ENCODE assay signal across 24 cellular contexts in genomic region chr7:3981281-3981680, GRCh38.
"Had no signal": no experiment of that assay in that cellular context is flagged by ENCODE, and none has a peak within 500 bp of the region (broad histone marks: within the 10 kb centered on the region; RNA-seq: fewer than 3 reads in every experiment).

No MANE protein-coding gene starts in this region.

- H3K9me3 ChIP-seq: gastrocnemius medialis, pancreas, psoas muscle, sigmoid colon, thoracic aorta, transverse colon had no signal

- H3K4me3 ChIP-seq: dorsolateral prefrontal cortex, esophagus muscularis mucosa, gastrocnemius medialis, lung, pancreas, psoas muscle, sigmoid colon, skin epidermis, thoracic aorta, transverse colon had no signal

- H3K4me3 Mint-ChIP-seq: central memory CD8-positive, alpha-beta T cell; natural killer cell treated with Interleukin-12 subunit alpha and Interleukin-12 subunit beta and Interleukin-15 and Interleukin-18, amount 100 ng/mL, for 72 hours; stimulated activated naive B cell treated with anti-CD40 and anti-IgM and Interleukin-4, amounts not matched to agents 10 μg/mL and 1 μg/mL and 100 μg/mL, for 72 hours; stimulated activated naive CD8-positive, alpha-beta T cell treated with anti-CD3 and anti-CD28 coated beads, Interleukin-15, amount 100 ng/mL, for 72 hours had no signal

- H3K27ac ChIP-seq: dorsolateral prefrontal cortex, esophagus muscularis mucosa, gastrocnemius medialis, pancreas, psoas muscle, skin epidermis, thoracic aorta, transverse colon had no signal

- H3K4me1 Mint-ChIP-seq: central memory CD8-positive, alpha-beta T cell; stimulated activated naive B cell treated with anti-CD40 and anti-IgM and Interleukin-4, amounts not matched to agents 10 μg/mL and 1 μg/mL and 100 μg/mL, for 72 hours; stimulated activated naive CD8-positive, alpha-beta T cell treated with anti-CD3 and anti-CD28 coated beads, Interleukin-15, amount 100 ng/mL, for 72 hours had no signal

- H3K9me3 Mint-ChIP-seq: central memory CD8-positive, alpha-beta T cell; natural killer cell treated with Interleukin-12 subunit alpha and Interleukin-12 subunit beta and Interleukin-15 and Interleukin-18, amount 100 ng/mL, for 72 hours; stimulated activated naive B cell treated with anti-CD40 and anti-IgM and Interleukin-4, amounts not matched to agents 10 μg/mL and 1 μg/mL and 100 μg/mL, for 72 hours; stimulated activated naive CD8-positive, alpha-beta T cell treated with anti-CD3 and anti-CD28 coated beads, Interleukin-15, amount 100 ng/mL, for 72 hours had no signal

- H3K36me3 Mint-ChIP-seq: natural killer cell treated with Interleukin-12 subunit alpha and Interleukin-12 subunit beta and Interleukin-15 and Interleukin-18, amount 100 ng/mL, for 72 hours; stimulated activated naive B cell treated with anti-CD40 and anti-IgM and Interleukin-4, amounts not matched to agents 10 μg/mL and 1 μg/mL and 100 μg/mL, for 72 hours had no signal

- H3K4me1 ChIP-seq: esophagus muscularis mucosa, gastrocnemius medialis, pancreas, psoas muscle, transverse colon had no signal

- DNase-seq: cortex of kidney; dorsolateral prefrontal cortex; effector CD8-positive, alpha-beta T cell; gastrocnemius medialis; glutamatergic neuron; kidney; left colon; left ventricle myocardium superior; occipital lobe; pancreas; psoas muscle; sigmoid colon; stimulated activated CD4-positive, alpha-beta T cell treated with anti-CD3 and anti-CD28 coated beads, Interleukin-2, amount 100 ng/mL, for 24 hours; stimulated activated CD4-positive, alpha-beta T cell treated with anti-CD3 and anti-CD28 coated beads, Interleukin-4, amount 100 ng/mL, for 4 hours; stimulated activated naive B cell treated with anti-CD40 and anti-IgM and Interleukin-4, amounts not matched to agents 10 μg/mL and 1 μg/mL and 100 μg/mL, for 72 hours; stimulated activated naive CD8-positive, alpha-beta T cell treated with anti-CD3 and anti-CD28 coated beads, Interleukin-15, amount 100 ng/mL, for 72 hours; transverse colon had no signal

- H3K27me3 ChIP-seq: dorsolateral prefrontal cortex, esophagus muscularis mucosa, gastrocnemius medialis, pancreas, sigmoid colon, transverse colon had no signal

- H3K27me3 Mint-ChIP-seq: central memory CD8-positive, alpha-beta T cell; natural killer cell treated with Interleukin-12 subunit alpha and Interleukin-12 subunit beta and Interleukin-15 and Interleukin-18, amount 100 ng/mL, for 72 hours; stimulated activated naive B cell treated with anti-CD40 and anti-IgM and Interleukin-4, amounts not matched to agents 10 μg/mL and 1 μg/mL and 100 μg/mL, for 72 hours; stimulated activated naive CD8-positive, alpha-beta T cell treated with anti-CD3 and anti-CD28 coated beads, Interleukin-15, amount 100 ng/mL, for 72 hours had no signal

- FAIRE-seq: endometrium, kidney, pancreas had no signal

- H3K36me3 ChIP-seq: esophagus muscularis mucosa, gastrocnemius medialis, pancreas, sigmoid colon, thoracic aorta, transverse colon had no signal

- H3K27ac Mint-ChIP-seq: natural killer cell treated with Interleukin-12 subunit alpha and Interleukin-12 subunit beta and Interleukin-15 and Interleukin-18, amount 100 ng/mL, for 72 hours; stimulated activated naive B cell treated with anti-CD40 and anti-IgM and Interleukin-4, amounts not matched to agents 10 μg/mL and 1 μg/mL and 100 μg/mL, for 72 hours; stimulated activated naive CD8-positive, alpha-beta T cell treated with anti-CD3 and anti-CD28 coated beads, Interleukin-15, amount 100 ng/mL, for 72 hours had no signal

- ATAC-seq: gastrocnemius medialis; left colon; left ventricle myocardium superior; natural killer cell treated with Interleukin-12 subunit alpha and Interleukin-12 subunit beta and Interleukin-15 and Interleukin-18, amount 100 ng/mL, for 72 hours; pancreas; psoas muscle; stimulated activated naive B cell treated with anti-CD40 and anti-IgM and Interleukin-4, amounts not matched to agents 10 μg/mL and 1 μg/mL and 100 μg/mL, for 72 hours; stimulated activated naive CD8-positive, alpha-beta T cell treated with anti-CD3 and anti-CD28 coated beads, Interleukin-15, amount 100 ng/mL, for 72 hours had no signal
